Comparison of ENCODE assay signal across 17 cellular contexts in genomic region chrX:133965321-133965720, GRCh38. TPM values are rescaled to one million over a fixed set of nuclear protein-coding genes. Genes with fewer than 3 reads are reported as not detected.
DNase-seq lines count a peak whose midpoint lies in the region; ATAC-seq, FAIRE-seq and TF ChIP-seq lines count a peak whose summit lies in the region.
"Had no signal": no experiment of that assay in that cellular context is flagged by ENCODE, and none has a peak within 500 bp of the region (broad histone marks: within the 10 kb centered on the region; RNA-seq: fewer than 3 reads in every experiment).

No MANE protein-coding gene starts in this region.

- DNase-seq in NCI-H82 (lab: John Stamatoyannopoulos, UW) (peak; percentile 2), NCI-H82 treated with DMSO at 0.1 percent for 48 hours (lab: John Stamatoyannopoulos, UW; ENCODE audit: unreplicated experiment) (no peak), HepG2 (ENCODE audit: low spot score) (no peak), right lobe of liver (no peak), bronchial epithelial cell (ENCODE audit: low read depth) (no peak), T-helper 1 cell (no peak)
- DNase-seq: CD8-positive, alpha-beta T cell; DMS53; GM23248; H7 had no signal

- H3K9ac ChIP-seq in HepG2 (ENCODE audit: insufficient read depth, low read depth, low read length), result no peak overlapping the region
- H3K9ac ChIP-seq: GM23248 had no signal

- H3K4me1 ChIP-seq in HepG2 (ENCODE audit: insufficient read depth, low read length), result peaks cover 97% of the 10 kb centered on the region
- no peaks in the 10 kb centered on the region for H3K4me1 ChIP-seq in right lobe of liver

- H4K20me1 ChIP-seq in HepG2 (ENCODE audit: insufficient read depth, low read length), result peaks cover 99% of the 10 kb centered on the region

- peaks cover 98% of the 10 kb centered on the region for H3K79me2 ChIP-seq in HepG2 (ENCODE audit: insufficient read depth, low read length)

- TF ChIP-seq EP300 in HepG2 (IDR thresholded peaks at IDR 0.05; ENCODE audit: low read depth in 2 of 2, low read length in 2 of 2), result no peak
- no peak for TF ChIP-seq EP300 in HepG2 (CRISPR knock-in tag; IDR thresholded peaks at IDR 0.05; ENCODE audit: borderline replicate concordance)

- TF ChIP-seq RAD21 in HepG2 (CRISPR knock-in tag; IDR thresholded peaks at IDR 0.05), result no peak

- in situ Hi-C loops in HepG2 (cut with HindIII; ENCODE audit: extremely low pct_ligation_motif_present, low pct_unique_long_range_greater_than_20kb), result no loop called here

- H3K4me3 ChIP-seq in HepG2 (replicated peaks in 1 of 3; ENCODE audit: insufficient read depth in 1 of 3, low read depth in 2 of 3, low read length in 3 of 3) (no peak overlapping the region), right lobe of liver (no peak overlapping the region), bronchial epithelial cell (ENCODE audit: low read depth, low read length) (no peak overlapping the region)
- H3K4me3 ChIP-seq: GM23248 had no signal

- H2AFZ ChIP-seq in HepG2 (ENCODE audit: low read length), result no peak overlapping the region
- H2AFZ ChIP-seq: GM23248 had no signal

- peak overlapping the region; percentile 18; the same call in 1 of the 2 replicates for H3K4me2 ChIP-seq in HepG2 (ENCODE audit: low read depth, low read length)

- BruUV-seq in HepG2 (replicated peaks; lab: Mats Ljungman, UMichigan), result no TSS peak

- no peak for TF ChIP-seq CTCF in HepG2 (CRISPR knock-in tag; IDR thresholded peaks at IDR 0.05)
- TF ChIP-seq CTCF in right lobe of liver (IDR thresholded peaks at IDR 0.05), result no peak
- TF ChIP-seq CTCF in bronchial epithelial cell (IDR thresholded peaks at IDR 0.05; ENCODE audit: insufficient read depth, low read length, severe bottlenecking), result no peak

- WGBS in HepG2 (ENCODE audit: low lambda C conversion rate), result 87% methylated on average over 3 of the region's 3 CpGs
- WGBS in right lobe of liver (ENCODE audit: insufficient coverage, low coverage, low lambda C conversion rate, missing lambda C conversion rate), result 50% methylated on average over 2 of the region's 3 CpGs

- POLR2A ChIA-PET in HepG2 (lab: Yijun Ruan, JAX), result interaction anchor here (2.3 to 2.6 kb wide), 2 partner anchors 21 to 61 kb away, joined by 6 to 8 read pairs; partner anchors contain the start of gene GPC3

- H3K27ac ChIP-seq in HepG2 (ENCODE audit: extremely low read length, insufficient read depth, low read length) (peak overlapping the region; percentile 26), right lobe of liver (no peak overlapping the region)
- H3K27ac ChIP-seq: 22Rv1, GM23248 had no signal

- H3K36me3 ChIP-seq in HepG2 (replicated peaks in 1 of 2; ENCODE audit: control insufficient read depth in 1 of 2, insufficient read depth in 2 of 2, low read length in 2 of 2), result peaks cover 1 to 35% of the 10 kb centered on the region in 2 experiments; a peak in 4 of 5 replicates
- H3K36me3 ChIP-seq in right lobe of liver, result no peaks in the 10 kb centered on the region
- H3K36me3 ChIP-seq in bronchial epithelial cell (ENCODE audit: control insufficient read depth, insufficient read depth, low read length), result no peaks in the 10 kb centered on the region

- no peaks in the 10 kb centered on the region for H3K9me3 ChIP-seq in HepG2 (ENCODE audit: low read length)
- H3K9me3 ChIP-seq in right lobe of liver, result no peaks in the 10 kb centered on the region

- ATAC-seq in HepG2 (no peak), right lobe of liver (no peak), HG03520 (IDR thresholded peaks at IDR 0.05; ENCODE audit: unreplicated experiment) (no peak), GM21576 (IDR thresholded peaks at IDR 0.05; ENCODE audit: unreplicated experiment) (no peak)
- ATAC-seq: CD8-positive, alpha-beta T cell had no signal

- intact Hi-C loops in HepG2 (cut with micrococcal nuclease; ENCODE audit: unreplicated experiment), result no loop called here
- intact Hi-C loops in right lobe of liver (cut with DNase I), result no loop called here

- TF ChIP-seq POLR2A in HepG2 (IDR thresholded peaks at IDR 0.05; ENCODE audit: insufficient read depth in 1 of 2, low read depth in 2 of 2, low read length in 2 of 2) (no peak), right lobe of liver (IDR thresholded peaks at IDR 0.05) (no peak)

- no peak for FAIRE-seq in HepG2 (lab: Jason Lieb, UNC)
- FAIRE-seq in bronchial epithelial cell (lab: Jason Lieb, UNC), result peak; percentile 43
- FAIRE-seq: GM18507 had no signal

- H3K27me3 ChIP-seq in HepG2 (ENCODE audit: control insufficient read depth in 1 of 2, insufficient read depth in 2 of 2, low read length in 2 of 2) (no peaks in the 10 kb centered on the region), right lobe of liver (peaks cover 0 to 3% of the 10 kb centered on the region in 2 donors), bronchial epithelial cell (ENCODE audit: control insufficient read depth, insufficient read depth, low read length) (no peaks in the 10 kb centered on the region)

- CTCF ChIA-PET in HepG2 (lab: Yijun Ruan, JAX; ENCODE audit: low intra/inter-chr PET ratio, low total read pairs), result no interaction called here

TF ChIP-seq in HepG2, 621 proteins besides CTCF, POLR2A, EP300 and RAD21 (continues in another document):
- TF ChIP-seq ZZZ3 (CRISPR knock-in tag; IDR thresholded peaks at IDR 0.05; ENCODE audit: borderline replicate concordance) (no peak), TARDBP (CRISPR knock-in tag; IDR thresholded peaks at IDR 0.05) (no peak), REPIN1 (CRISPR knock-in tag; IDR thresholded peaks at IDR 0.05; ENCODE audit: borderline replicate concordance, low read depth) (no peak), ZNF251 (CRISPR knock-in tag; IDR thresholded peaks at IDR 0.05) (no peak), ATAD3A (CRISPR knock-in tag; IDR thresholded peaks at IDR 0.05) (no peak), PHF5A (CRISPR knock-in tag; IDR thresholded peaks at IDR 0.05; ENCODE audit: low read depth, unreplicated experiment) (no peak), TERF1 (CRISPR knock-in tag; IDR thresholded peaks at IDR 0.05) (no peak), XRCC5 (optimal IDR thresholded peaks at IDR 0.05; ENCODE audit: low read length) (no peak), SATB2 (CRISPR knock-in tag; IDR thresholded peaks at IDR 0.05) (no peak), SAP130 (CRISPR knock-in tag; IDR thresholded peaks at IDR 0.05; ENCODE audit: low read depth) (no peak), NCOA5 (CRISPR knock-in tag; IDR thresholded peaks at IDR 0.05) (no peak), ZNF616 (CRISPR knock-in tag; IDR thresholded peaks at IDR 0.05; ENCODE audit: low read depth) (no peak), ZNF562 (CRISPR knock-in tag; IDR thresholded peaks at IDR 0.05; ENCODE audit: borderline replicate concordance) (no peak), HMGXB4 (CRISPR knock-in tag; IDR thresholded peaks at IDR 0.05; ENCODE audit: borderline replicate concordance in 1 of 2, low read depth in 1 of 2) (no peak), KDM6A (CRISPR knock-in tag; IDR thresholded peaks at IDR 0.05; ENCODE audit: low read depth) (no peak)

RNA-seq across cellular contexts. Expression of gene GPC3, which starts 20.1 kb away (rescaled TPM):
- 805 and 1,799 TPM in 2 replicates for total RNA-seq in HepG2 (2016; rRNA removed; fragmentation: Illumina TruSeq; extraction: Trizol)
- total RNA-seq in HepG2 (2016; cell fraction: cytosol; rRNA removed; fragmentation: Illumina TruSeq; extraction: Trizol; ENCODE audit: low read depth), result 284 and 320 TPM in 2 replicates
- 792 and 1,776 TPM in 2 replicates for total RNA-seq in HepG2 (2016; cell fraction: insoluble cytoplasmic fraction; rRNA removed; fragmentation: Illumina TruSeq; extraction: Trizol)
- total RNA-seq in HepG2 (2016; cell fraction: membrane; rRNA removed; fragmentation: Illumina TruSeq; extraction: Trizol), result 290 and 301 TPM in 2 replicates
- total RNA-seq in HepG2 (2016; cell fraction: nucleus; rRNA removed; fragmentation: Illumina TruSeq; extraction: Trizol), result 1,828 and 2,106 TPM in 2 replicates
- polyA plus RNA-seq in HepG2 (2011; rRNA removed), result 3,263 and 3,554 TPM in 2 replicates
- polyA plus RNA-seq in HepG2 (2011; cell fraction: cytosol; rRNA removed), result 2,062 and 3,587 TPM in 2 replicates
- polyA plus RNA-seq in HepG2 (2011; cell fraction: nucleus; rRNA removed), result 820 and 1,167 TPM in 2 replicates
- 3,341 and 3,897 TPM in 2 replicates for polyA plus RNA-seq in HepG2 (2012)
- 118 and 136 TPM in 2 replicates for polyA plus RNA-seq in HepG2 (2016; cell fraction: cytosol; fragmentation: Illumina TruSeq; extraction: Trizol; ENCODE audit: low read depth)
- 843 and 853 TPM in 2 replicates for polyA plus RNA-seq in HepG2 (2016; cell fraction: insoluble cytoplasmic fraction; fragmentation: Illumina TruSeq; extraction: Trizol; ENCODE audit: low read depth)
- 164 and 169 TPM in 2 replicates for polyA plus RNA-seq in HepG2 (2016; cell fraction: membrane; fragmentation: Illumina TruSeq; extraction: Trizol; ENCODE audit: low read depth)
- polyA plus RNA-seq in HepG2 (2016; cell fraction: nucleus; fragmentation: Illumina TruSeq; extraction: Trizol; ENCODE audit: insufficient read depth, low read depth), result 1,823 and 1,891 TPM in 2 replicates
- polyA minus RNA-seq in HepG2 (2011; rRNA and poly(A)+ RNA removed; ENCODE audit: low replicate concordance), result 0.72 and 1,012 TPM in 2 replicates
- polyA minus RNA-seq in HepG2 (2011; cell fraction: cytosol; rRNA and poly(A)+ RNA removed), result 1,199 and 1,788 TPM in 2 replicates
- 1,194 and 1,668 TPM in 2 replicates for polyA minus RNA-seq in HepG2 (2011; cell fraction: nucleus; rRNA and poly(A)+ RNA removed)
- 1 to 10 TPM in 4 of 6 experiments, under 1 TPM in 2; 0.31 to 6.8 (median 1.8) TPM for total RNA-seq in right lobe of liver
- 0.26 and 0.90 TPM in 2 replicates for total RNA-seq in bronchial epithelial cell
- total RNA-seq: GM23248, HT1080 had no signal
- polyA plus RNA-seq: BJ, CD14-positive monocyte, GM23248 had no signal

Comparison
In these comparisons a context has a peak if more than half of its experiments do, and no peak if none do; other contexts are left out.
1. RNA of gene GPC3, which starts 20.1 kb away (total RNA-seq): 284 to 2,106 TPM in HepG2; 0.31 to 6.8 TPM in right lobe of liver and 0.26 to 0.90 TPM in bronchial epithelial cell; every median in the first group is over 10 times any median in the second.